In genomic region chr16:70579648-70580630, GRCh38 we compare ENCODE assay signal across 1 cellular context.
TF ChIP-seq lines count a peak whose summit lies in the region.

No MANE protein-coding gene starts in this region.

TF ChIP-seq in HepG2, 621 proteins besides CTCF, POLR2A, EP300 and RAD21 (continued from another document and continues in another):
- TF ChIP-seq ATF6 (CRISPR knock-in tag; conservative IDR thresholded peaks at IDR 0.05) (no peak), PATZ1 (CRISPR knock-in tag; IDR thresholded peaks at IDR 0.05) (peak; percentile 89), ATF7-NPFF (CRISPR knock-in tag; IDR thresholded peaks at IDR 0.05; ENCODE audit: low read depth) (no peak), ZNF639 (CRISPR knock-in tag; conservative IDR thresholded peaks at IDR 0.05) (no peak), SRY (CRISPR knock-in tag; IDR thresholded peaks at IDR 0.05) (no peak), RBAK (CRISPR knock-in tag; IDR thresholded peaks at IDR 0.05) (0 out of 2 replicates have a peak, but pooled peaks have one; percentile 54), RBM22 (optimal IDR thresholded peaks at IDR 0.05; ENCODE audit: low read length) (no peak), TERF1 (CRISPR knock-in tag; IDR thresholded peaks at IDR 0.05) (no peak), NONO (IDR thresholded peaks at IDR 0.05) (no peak), NONO (CRISPR knock-in tag; conservative IDR thresholded peaks at IDR 0.05) (no peak), NR1H2 (CRISPR knock-in tag; IDR thresholded peaks at IDR 0.05; ENCODE audit: borderline replicate concordance, low read depth) (no peak), ZFP90 (CRISPR knock-in tag; IDR thresholded peaks at IDR 0.05; ENCODE audit: borderline replicate concordance) (no peak), ZHX1 (CRISPR knock-in tag; IDR thresholded peaks at IDR 0.05; ENCODE audit: low read depth) (no peak), ZSCAN22 (CRISPR knock-in tag; IDR thresholded peaks at IDR 0.05) (no peak), RAD51 (IDR thresholded peaks at IDR 0.05; ENCODE audit: borderline replicate concordance) (no peak), ZSCAN31 (CRISPR knock-in tag; IDR thresholded peaks at IDR 0.05; ENCODE audit: low read depth) (no peak), HNRNPK (IDR thresholded peaks at IDR 0.05; ENCODE audit: low read depth, low read length, poor library complexity, severe bottlenecking) (no peak), DNMT1 (CRISPR knock-in tag; IDR thresholded peaks at IDR 0.05) (no peak), ZNF83 (CRISPR knock-in tag; IDR thresholded peaks at IDR 0.05; ENCODE audit: borderline replicate concordance) (no peak), FOXC1 (CRISPR knock-in tag; IDR thresholded peaks at IDR 0.05; ENCODE audit: borderline replicate concordance) (no peak), CAMTA2 (CRISPR knock-in tag; IDR thresholded peaks at IDR 0.05; ENCODE audit: borderline replicate concordance) (no peak), ZNF878 (CRISPR knock-in tag; IDR thresholded peaks at IDR 0.05) (no peak), TOPORS (CRISPR knock-in tag; IDR thresholded peaks at IDR 0.05) (no peak), ZBTB4 (CRISPR knock-in tag; IDR thresholded peaks at IDR 0.05; ENCODE audit: borderline replicate concordance) (no peak), ZNF543 (CRISPR knock-in tag; IDR thresholded peaks at IDR 0.05) (0 out of 2 replicates have a peak, but pooled peaks have one; percentile 66), MATR3 (CRISPR knock-in tag; IDR thresholded peaks at IDR 0.05) (no peak), ZBTB10 (CRISPR knock-in tag; IDR thresholded peaks at IDR 0.05; ENCODE audit: borderline replicate concordance) (no peak), IRF9 (CRISPR knock-in tag; IDR thresholded peaks at IDR 0.05; ENCODE audit: borderline replicate concordance) (no peak; the same call in 1 of the 2 replicates), ZNF33A (CRISPR knock-in tag; IDR thresholded peaks at IDR 0.05; ENCODE audit: borderline replicate concordance) (no peak), ELF4 (CRISPR knock-in tag; IDR thresholded peaks at IDR 0.05; ENCODE audit: borderline replicate concordance) (no peak), HHEX (CRISPR knock-in tag; IDR thresholded peaks at IDR 0.05) (no peak), IRF1 (CRISPR knock-in tag; IDR thresholded peaks at IDR 0.05; ENCODE audit: low read depth) (no peak), ZNF768 (CRISPR knock-in tag; IDR thresholded peaks at IDR 0.05) (peak; percentile 48; the same call in 1 of the 2 replicates), ZNF780A (CRISPR knock-in tag; IDR thresholded peaks at IDR 0.05) (no peak), ZSCAN21 (CRISPR knock-in tag; IDR thresholded peaks at IDR 0.05; ENCODE audit: borderline replicate concordance) (no peak), POGK (CRISPR knock-in tag; conservative IDR thresholded peaks at IDR 0.05) (no peak)
